In the genomic region with DNA sequence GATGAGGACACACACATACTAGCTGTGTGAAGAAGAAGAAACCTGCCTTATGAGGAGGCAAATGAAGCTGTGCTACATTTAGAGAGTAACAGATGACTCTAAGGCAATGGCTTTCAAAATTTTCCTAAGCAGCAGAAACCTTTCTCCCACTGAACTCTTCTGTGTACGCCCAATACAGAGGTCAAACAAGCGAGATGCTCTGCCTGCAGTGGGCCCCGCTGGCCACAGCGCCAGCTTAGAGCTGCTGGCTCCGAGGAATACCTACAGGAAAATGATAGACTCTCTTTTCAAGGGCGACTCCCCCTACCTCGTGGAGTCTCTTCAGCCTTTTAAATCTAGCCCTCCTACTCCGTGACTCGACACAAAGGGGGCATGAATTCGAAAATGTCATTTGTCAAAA, we compare ENCODE assay signal across 13 cellular contexts. TPM values are rescaled to one million over a fixed set of nuclear protein-coding genes. Genes with fewer than 3 reads are reported as not detected.
DNase-seq lines count a peak whose midpoint lies in the region; ATAC-seq and TF ChIP-seq lines count a peak whose summit lies in the region.
"Had no signal": no experiment of that assay in that cellular context is flagged by ENCODE, and none has a peak within 500 bp of the region (broad histone marks: within the 10 kb centered on the region; RNA-seq: fewer than 3 reads in every experiment).

No MANE protein-coding gene starts in this region.

- H3K27me3 ChIP-seq in H9 (ENCODE audit: insufficient read depth, low read length) (no peaks in the 10 kb centered on the region), gastroesophageal sphincter (no peaks in the 10 kb centered on the region), rectal smooth muscle tissue (ENCODE audit: control insufficient read depth, insufficient read depth, low read length) (no peaks in the 10 kb centered on the region), testis (no peaks in the 10 kb centered on the region)

- H3K36me3 ChIP-seq in gastroesophageal sphincter (peaks cover 0 to 21% of the 10 kb centered on the region in 2 donors), rectal smooth muscle tissue (ENCODE audit: control insufficient read depth, insufficient read depth, low read length) (peaks cover 4% of the 10 kb centered on the region), testis (ENCODE audit: low read depth, missing control alignments) (no peaks in the 10 kb centered on the region)

- no peak overlapping the region for H3K14ac ChIP-seq in H9 (ENCODE audit: insufficient read depth, low read length)

- no peak overlapping the region for H3K4me3 Mint-ChIP-seq in H9
- H3K4me3 Mint-ChIP-seq: activated CD8-positive, alpha-beta T cell treated with anti-CD3 and anti-CD28 coated beads, Interleukin-2, amount 10 ng/mL, durations not matched to agents 7 days and 5 days had no signal

- H3K23ac ChIP-seq in H9 (ENCODE audit: insufficient read length, low read depth, low read length): no peak overlapping the region

- no peaks in the 10 kb centered on the region for H3K27me3 Mint-ChIP-seq in H9 (ENCODE audit: low read depth)

- no peaks in the 10 kb centered on the region for H3K9me3 Mint-ChIP-seq in H9

- H2BK120ac ChIP-seq in H9 (ENCODE audit: low read depth, low read length, poor library complexity, severe bottlenecking): no peak overlapping the region

- no peak overlapping the region for H3K4me2 ChIP-seq in H9 (ENCODE audit: insufficient read depth, insufficient read length, low read length)

- intact Hi-C loops in testis (cut with DNase I; ENCODE audit: low total_unique reads): no loop called here

- H3K9me3 ChIP-seq in H9 (ENCODE audit: control insufficient read depth, low read depth, low read length) (no peaks in the 10 kb centered on the region), gastroesophageal sphincter (no peaks in the 10 kb centered on the region), testis (no peaks in the 10 kb centered on the region)

- H3K36me3 Mint-ChIP-seq in H9 (ENCODE audit: insufficient read depth in 1 of 3, low read depth in 3 of 3): peaks cover 7 to 38% (median 26%) of the 10 kb centered on the region in 3 experiments; a peak in 6 of 7 replicates

- H2AK5ac ChIP-seq in H9 (ENCODE audit: insufficient read length, low read length): no peak overlapping the region

- H4K20me1 ChIP-seq in H9 (ENCODE audit: control insufficient read depth, insufficient read depth, insufficient read length): no peaks in the 10 kb centered on the region

- H4K5ac ChIP-seq in H9 (ENCODE audit: insufficient read length, low read depth, low read length): no peak overlapping the region

- no CpG with 5 or more reads among the region's 10 CpGs for WGBS in H9 (ENCODE audit: extremely low coverage, insufficient read length, low lambda C conversion rate)
- 30 to 68% methylated on average over 2 to 10 of the region's 10 CpGs for WGBS in gastroesophageal sphincter (ENCODE audit: low coverage in 1 of 2), 2 donors
- WGBS in testis, 2 donors: 54 to 56% methylated on average over 10 of the region's 10 CpGs

- peak; percentile 41 for DNase-seq in H9
- no peak for DNase-seq in ureter (ENCODE audit: low spot score)
- no peak for DNase-seq in effector CD8-positive, alpha-beta T cell (lab: John Stamatoyannopoulos, UW)
- DNase-seq in NCI-H774 (lab: John Stamatoyannopoulos, UW): no peak
- DNase-seq in testis: no peak
- DNase-seq: activated CD8-positive, alpha-beta T cell treated with anti-CD3 and anti-CD28 coated beads, Interleukin-2, amount 10 ng/mL, durations not matched to agents 7 days and 5 days; activated gamma-delta T cell treated with Interleukin-2 at 50 U/mL for 16 hours; central memory CD4-positive, alpha-beta T cell; NCI-H510A treated with DMSO at 0.1 percent for 48 hours had no signal

- H4K91ac ChIP-seq in H9 (ENCODE audit: insufficient read length, low read depth, low read length): no peak overlapping the region

- no peak overlapping the region for H3K27ac ChIP-seq in H9 (ENCODE audit: insufficient read length, low read depth, low read length)
- H3K27ac ChIP-seq in VCaP: 0 out of 2 replicates have a peak overlapping the region, but pooled peaks have one; percentile 18
- peak overlapping the region; percentile 40 to 76 (median 68) for H3K27ac ChIP-seq in gastroesophageal sphincter
- H3K27ac ChIP-seq in rectal smooth muscle tissue (ENCODE audit: low read depth, low read length): peak overlapping the region; percentile 81
- H3K27ac ChIP-seq in testis: peak overlapping the region in 1 of 2 donors; percentile 21
- H3K27ac ChIP-seq: C4-2B had no signal

- peaks cover 5 to 12% of the 10 kb centered on the region in 2 experiments; a peak in 2 of 4 replicates for H3K4me1 Mint-ChIP-seq in H9

- TF ChIP-seq EP300 in gastroesophageal sphincter (IDR thresholded peaks at IDR 0.05): no peak

- TF ChIP-seq CTCF in H9 (conservative IDR thresholded peaks at IDR 0.05): no peak; the same call in 2 of the 3 replicates
- no peak for TF ChIP-seq CTCF in VCaP (conservative IDR thresholded peaks at IDR 0.05)
- TF ChIP-seq CTCF in gastroesophageal sphincter (IDR thresholded peaks at IDR 0.05): peak in 1 of 4 experiments; percentile 19
- no peak for TF ChIP-seq CTCF in testis (IDR thresholded peaks at IDR 0.05)

- H2BK12ac ChIP-seq in H9 (ENCODE audit: insufficient read length, low read depth, low read length): no peak overlapping the region

- peaks cover 3% of the 10 kb centered on the region for H3K79me1 ChIP-seq in H9 (ENCODE audit: insufficient read depth, low read depth, low read length, poor library complexity, severe bottlenecking)

- H2AFZ ChIP-seq in H9 (ENCODE audit: low read length): no peak overlapping the region

- H3K4me3 ChIP-seq in gastroesophageal sphincter (no peak overlapping the region), rectal smooth muscle tissue (ENCODE audit: low read length) (no peak overlapping the region), testis (no peak overlapping the region)

- H3K23me2 ChIP-seq in H9 (ENCODE audit: insufficient read length, low read depth, low read length, poor library complexity, severe bottlenecking): no peaks in the 10 kb centered on the region

- ATAC-seq in gastroesophageal sphincter: peak; percentile 20
- ATAC-seq: activated CD8-positive, alpha-beta T cell treated with anti-CD3 and anti-CD28 coated beads, Interleukin-2, amount 10 ng/mL, durations not matched to agents 7 days and 5 days had no signal

- no peak overlapping the region for H2BK15ac ChIP-seq in H9 (ENCODE audit: low read depth, low read length)

- peak overlapping the region in 2 of 3 experiments; percentile 46 to 71; a peak in 2 of 7 replicates for H3K27ac Mint-ChIP-seq in H9

- no peak overlapping the region for H3K9ac ChIP-seq in H9 (ENCODE audit: extremely low read depth, insufficient read length, low read length)
- no peak overlapping the region for H3K9ac ChIP-seq in rectal smooth muscle tissue (ENCODE audit: low read length)

- no peak overlapping the region for H4K8ac ChIP-seq in H9 (replicated peaks; ENCODE audit: insufficient read length, low read depth, low read length)

- H3K4me1 ChIP-seq in H9 (ENCODE audit: insufficient read depth, low read length): no peaks in the 10 kb centered on the region
- peaks cover 27 to 99% (median 43%) of the 10 kb centered on the region in 3 donors for H3K4me1 ChIP-seq in gastroesophageal sphincter
- peaks cover 28% of the 10 kb centered on the region for H3K4me1 ChIP-seq in rectal smooth muscle tissue (ENCODE audit: control insufficient read depth, insufficient read depth, low read length)
- H3K4me1 ChIP-seq in testis: peaks cover 19% of the 10 kb centered on the region

- H3T11ph ChIP-seq in H9 (ENCODE audit: low read length): no peak overlapping the region

- no peak overlapping the region for H2BK20ac ChIP-seq in H9 (ENCODE audit: low read depth, low read length, poor library complexity, severe bottlenecking)

- no peaks in the 10 kb centered on the region; the same call in 1 of the 2 replicates for H3K79me2 ChIP-seq in H9 (ENCODE audit: insufficient read depth, low read length)

- no peak overlapping the region for H3K18ac ChIP-seq in H9 (ENCODE audit: insufficient read length, low read depth, low read length)

- no peak overlapping the region for H3K56ac ChIP-seq in H9 (ENCODE audit: insufficient read length, low read depth, low read length)

- no peak for TF ChIP-seq POLR2A in gastroesophageal sphincter (IDR thresholded peaks at IDR 0.05)
- TF ChIP-seq POLR2A in testis (IDR thresholded peaks at IDR 0.05): no peak

- H2BK5ac ChIP-seq in H9 (ENCODE audit: insufficient read length, low read length): no peak overlapping the region

- H3K4ac ChIP-seq in H9 (ENCODE audit: low read depth, low read length): no peak overlapping the region

RNA-seq across cellular contexts. Expression of a gene that starts 39.2 kb away (rescaled TPM):
- total RNA-seq in H9 (2021): 52.2 and 57.4 TPM in 2 replicates
- total RNA-seq in gastroesophageal sphincter: 100 to 1,000 TPM in 1 of 4 donors, 10 to 100 TPM in 3; 60.5 to 103 (median 92.5) TPM
- total RNA-seq in ureter: 48.1 TPM
- 10 to 100 TPM; 57.6 to 71.4 TPM for total RNA-seq in testis
- polyA plus RNA-seq in testis (ENCODE audit: insufficient read depth, low read depth, low replicate concordance): 29.5 TPM
